In the genomic region with DNA sequence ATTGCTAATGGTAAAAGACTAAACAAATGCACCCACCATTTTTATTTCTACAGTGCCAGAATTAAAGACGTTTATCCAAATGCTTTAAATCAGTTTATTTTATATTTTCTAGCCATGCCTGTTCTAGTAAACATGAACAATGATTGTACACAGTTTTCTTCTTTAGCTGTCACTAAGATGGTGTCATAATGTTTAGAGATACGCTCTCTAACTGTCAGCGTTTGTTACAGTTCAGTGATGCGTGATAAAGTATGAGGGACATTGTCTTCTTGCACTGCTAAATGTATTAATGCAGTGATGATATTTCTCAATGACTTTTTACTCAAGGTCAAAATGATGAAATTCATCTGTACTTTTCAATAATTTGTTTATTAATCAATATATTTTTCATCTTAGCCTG, we compare ENCODE assay signal across 18 cellular contexts.
"Had no signal": no experiment of that assay in that cellular context is flagged by ENCODE, and none has a peak within 500 bp of the region (broad histone marks: within the 10 kb centered on the region; RNA-seq: fewer than 3 reads in every experiment).

No MANE protein-coding gene starts in this region.

- H3K27ac ChIP-seq: colonic mucosa, esophagus squamous epithelium, gastroesophageal sphincter, hepatocyte, neural progenitor cell, pancreas, prostate gland, stomach, thoracic aorta, transverse colon had no signal

- H3K4me1 ChIP-seq: colonic mucosa, esophagus squamous epithelium, gastroesophageal sphincter, neural progenitor cell, pancreas, prostate gland, stomach, transverse colon had no signal

- H3K79me2 ChIP-seq: hepatocyte had no signal

- H3K27me3 ChIP-seq: colonic mucosa, esophagus squamous epithelium, gastroesophageal sphincter, hepatocyte, neural progenitor cell, pancreas, stomach, transverse colon had no signal

- H2AFZ ChIP-seq: hepatocyte, neural progenitor cell had no signal

- H3K36me3 ChIP-seq: colonic mucosa, esophagus squamous epithelium, gastroesophageal sphincter, neural progenitor cell, pancreas, prostate gland, stomach, thoracic aorta, transverse colon had no signal

- DNase-seq: colonic mucosa; dermis blood vessel endothelial cell; esophagus squamous epithelium; mesendoderm; naive thymus-derived CD8-positive, alpha-beta T cell; occipital lobe; pancreas; small intestine; stimulated activated CD4-positive, alpha-beta T cell treated with anti-CD3 and anti-CD28 coated beads, Interleukin-12 subunit alpha, Interleukin-12 subunit beta, amount 100 ng/mL, for 4 hours; stimulated activated naive CD4-positive, alpha-beta T cell; stomach; substantia nigra; transverse colon had no signal

- H3K4me2 ChIP-seq: hepatocyte, neural progenitor cell had no signal

- H3K4me3 ChIP-seq: colonic mucosa, esophagus squamous epithelium, gastroesophageal sphincter, hepatocyte, neural progenitor cell, pancreas, prostate gland, stomach, thoracic aorta, transverse colon had no signal

- H3K9me3 ChIP-seq: colonic mucosa, esophagus squamous epithelium, gastroesophageal sphincter, pancreas, prostate gland, stomach, thoracic aorta, transverse colon had no signal

- H3K9ac ChIP-seq: neural progenitor cell had no signal
